ENCODE assay signal across 8 cellular contexts in the genomic region with DNA sequence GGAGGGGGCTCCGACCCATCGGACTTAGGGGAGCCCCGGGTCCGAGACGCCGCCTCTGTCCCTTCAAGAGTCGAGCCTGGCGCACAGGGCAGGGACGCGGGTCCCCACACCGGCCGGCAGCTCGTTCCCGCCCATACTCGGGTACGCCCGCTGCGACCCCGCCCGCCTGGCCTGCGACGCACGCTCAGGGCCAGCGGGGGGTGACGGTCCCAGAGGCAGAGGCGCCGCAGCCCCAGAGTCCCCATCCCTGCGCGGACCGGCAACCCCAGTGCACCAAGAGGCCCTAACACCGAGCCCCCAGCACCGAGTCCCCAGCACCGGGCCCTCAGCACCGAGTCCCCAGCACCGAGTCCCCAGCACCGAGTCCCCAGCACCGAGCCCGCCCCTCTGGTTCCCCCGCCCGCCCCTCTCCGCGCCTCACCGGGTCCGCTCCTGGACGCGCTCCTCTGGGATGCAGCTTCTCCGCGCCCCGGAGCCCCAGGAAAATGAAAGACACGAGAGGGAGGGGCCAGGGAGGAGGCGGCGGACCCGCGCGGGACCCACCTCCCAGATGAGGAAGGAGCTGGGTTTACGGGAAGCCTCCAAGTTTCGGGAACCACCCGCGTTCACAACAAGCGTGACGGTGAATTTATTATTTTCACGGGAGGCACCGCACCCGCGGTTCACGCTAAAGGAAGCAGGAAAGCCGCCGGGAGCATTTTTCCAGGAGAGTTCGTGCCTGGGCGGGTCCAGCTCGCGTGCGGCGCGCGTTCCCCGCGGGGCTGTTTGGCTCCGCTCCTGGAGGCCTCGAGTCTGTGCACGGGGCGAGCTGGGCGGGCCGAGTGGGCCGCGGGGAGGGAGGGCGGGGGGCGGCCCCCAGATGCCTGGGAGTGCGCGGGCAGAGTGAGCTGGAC. TPM values are rescaled to one million over a fixed set of nuclear protein-coding genes. Genes with fewer than 3 reads are reported as not detected.
DNase-seq lines count a peak whose midpoint lies in the region; ATAC-seq and TF ChIP-seq lines count a peak whose summit lies in the region.

Gene SECTM1, minus strand, starts transcription at position 488 of the 893 bp plus-strand sequence. CDS start 6,526 bp downstream, outside the sequence.

- H3K27me3 ChIP-seq in CD4-positive, alpha-beta memory T cell (ENCODE audit: insufficient read depth, low read length), result no peaks in the 10 kb centered on the region
- H3K27me3 ChIP-seq in colonic mucosa (peaks cover 16% of the 10 kb centered on the region), upper lobe of right lung (no peaks in the 10 kb centered on the region)

- peak within 1 kb of the TSS; percentile 96 to 100 (median 99) for H3K4me3 Mint-ChIP-seq in CD4-positive, alpha-beta memory T cell

- POLR2A ChIA-PET in CD4-positive, alpha-beta memory T cell (lab: Charles Lee; ENCODE audit: partially characterized antibody), result interaction anchor here (0.9 to 4.2 kb wide), 11 partner anchors 11 to 631 kb away, joined by 3 to 37 read pairs (median 4); partner anchors contain the start of genes CD7 and MRPL12

- peaks cover 0 to 2% of the 10 kb centered on the region in 2 donors for H3K27me3 Mint-ChIP-seq in CD4-positive, alpha-beta memory T cell

- intact Hi-C loops in CD4-positive, alpha-beta memory T cell (cut with micrococcal nuclease), result no loop called here
- intact Hi-C loops in colonic mucosa (cut with DNase I), result no loop called here
- intact Hi-C loops in upper lobe of right lung (cut with DNase I), result loop anchor here (10.0 kb wide), 1 partner anchor 299 kb away; the partner anchor contains the start of genes DCXR and RAC3

- H3K9me3 Mint-ChIP-seq in CD4-positive, alpha-beta memory T cell, result no peaks in the 10 kb centered on the region

- H3K4me3 ChIP-seq in CD4-positive, alpha-beta memory T cell (ENCODE audit: low read length in 2 of 2), result peak within 1 kb of the TSS; percentile 58 to 73
- H3K4me3 ChIP-seq in colonic mucosa (peak within 1 kb of the TSS; percentile 47), upper lobe of right lung (peak within 1 kb of the TSS; percentile 70)

- TF ChIP-seq CTCF in colonic mucosa (IDR thresholded peaks at IDR 0.05), result no peak
- TF ChIP-seq CTCF in upper lobe of right lung (IDR thresholded peaks at IDR 0.05), result no peak

- ATAC-seq in upper lobe of right lung, result peak; percentile 50

- peak within 1 kb of the TSS; percentile 52 for H3K27ac ChIP-seq in CD4-positive, alpha-beta memory T cell (ENCODE audit: low read depth, low read length)
- peak within 1 kb of the TSS; percentile 73 for H3K27ac ChIP-seq in colonic mucosa
- peak within 1 kb of the TSS; percentile 76 for H3K27ac ChIP-seq in upper lobe of right lung

- CTCF ChIA-PET in CD4-positive, alpha-beta memory T cell (lab: Charles Lee; ENCODE audit: partially characterized antibody), result interaction anchor here (1.1 to 1.6 kb wide), 4 partner anchors 12 to 97 kb away, joined by 3 to 8 read pairs (median 4); no protein-coding TSS in a partner anchor

- H3K9me3 ChIP-seq in CD4-positive, alpha-beta memory T cell (ENCODE audit: control insufficient read depth in 1 of 2, low read length in 2 of 2), result no peaks in the 10 kb centered on the region
- H3K9me3 ChIP-seq in colonic mucosa, result no peaks in the 10 kb centered on the region
- H3K9me3 ChIP-seq in upper lobe of right lung, result no peaks in the 10 kb centered on the region

- peak in 1 of 5 donors; percentile 40 for DNase-seq in CD4-positive, alpha-beta memory T cell
- DNase-seq in NCI-H748 (lab: John Stamatoyannopoulos, UW; ENCODE audit: unreplicated experiment), result peak; percentile 63
- DNase-seq in colonic mucosa, result peak; percentile 68
- peak; percentile 4 for DNase-seq in medulla oblongata (ENCODE audit: extremely low spot score)
- peak; percentile 78 for DNase-seq in upper lobe of right lung
- no peak for DNase-seq in NCI-H1092 treated with DMSO at 0.1 percent for 48 hours (lab: John Stamatoyannopoulos, UW)
- DNase-seq in HuH-7 (ENCODE audit: low spot score), result no peak
- DNase-seq in NOMO-1 treated with dmso at 0.1 percent for 144 hours (lab: John Stamatoyannopoulos, UW; ENCODE audit: unreplicated experiment), result no peak

- H3K36me3 ChIP-seq in CD4-positive, alpha-beta memory T cell (ENCODE audit: insufficient read depth, low read length), result no peaks in the 10 kb centered on the region
- H3K36me3 ChIP-seq in colonic mucosa (no peaks in the 10 kb centered on the region), upper lobe of right lung (no peaks in the 10 kb centered on the region)

- H3K4me1 Mint-ChIP-seq in CD4-positive, alpha-beta memory T cell, result peaks cover 13 to 29% (median 19%) of the 10 kb centered on the region in 4 donors

- H3K36me3 Mint-ChIP-seq in CD4-positive, alpha-beta memory T cell, result peaks cover 0 to 4% of the 10 kb centered on the region in 2 donors

- peaks cover 24% of the 10 kb centered on the region for H3K4me1 ChIP-seq in CD4-positive, alpha-beta memory T cell (ENCODE audit: insufficient read depth, low read length)
- peaks cover 33% of the 10 kb centered on the region for H3K4me1 ChIP-seq in colonic mucosa
- peaks cover 39% of the 10 kb centered on the region for H3K4me1 ChIP-seq in upper lobe of right lung

- H3K9ac ChIP-seq in colonic mucosa (ENCODE audit: low read depth in 2 of 2, low read length in 2 of 2), result peak within 1 kb of the TSS; percentile 68 to 81

- H3K27ac Mint-ChIP-seq in CD4-positive, alpha-beta memory T cell, result peak within 1 kb of the TSS; percentile 35 to 99 (median 98)

RNA-seq across cellular contexts. Expression of gene SECTM1, which starts in this region (rescaled TPM):
- 1 to 10 TPM; 5.3 to 6.1 TPM for total RNA-seq in CD4-positive, alpha-beta memory T cell
- 1 to 10 TPM; 2.2 to 4.3 TPM for polyA plus RNA-seq in CD4-positive, alpha-beta memory T cell
- total RNA-seq in colonic mucosa (10 to 100 TPM; 29.1 to 76.3 TPM), upper lobe of right lung (26.4 TPM)

Comparison
In these comparisons a context has a peak if more than half of its experiments do, and no peak if none do; other contexts are left out.
1. DNase-seq: peak in NCI-H748 (single experiment), colonic mucosa (single experiment), medulla oblongata (single experiment) and upper lobe of right lung (single experiment); none in NCI-H1092 treated with DMSO at 0.1 percent for 48 hours (single experiment), HuH-7 (single experiment) and NOMO-1 treated with dmso at 0.1 percent for 144 hours (single experiment).
2. Peak in every context shown above with its lines, with median percentiles within 50 percentile points of each other: H3K27ac ChIP-seq and H3K4me3 ChIP-seq.